In the genomic region with DNA sequence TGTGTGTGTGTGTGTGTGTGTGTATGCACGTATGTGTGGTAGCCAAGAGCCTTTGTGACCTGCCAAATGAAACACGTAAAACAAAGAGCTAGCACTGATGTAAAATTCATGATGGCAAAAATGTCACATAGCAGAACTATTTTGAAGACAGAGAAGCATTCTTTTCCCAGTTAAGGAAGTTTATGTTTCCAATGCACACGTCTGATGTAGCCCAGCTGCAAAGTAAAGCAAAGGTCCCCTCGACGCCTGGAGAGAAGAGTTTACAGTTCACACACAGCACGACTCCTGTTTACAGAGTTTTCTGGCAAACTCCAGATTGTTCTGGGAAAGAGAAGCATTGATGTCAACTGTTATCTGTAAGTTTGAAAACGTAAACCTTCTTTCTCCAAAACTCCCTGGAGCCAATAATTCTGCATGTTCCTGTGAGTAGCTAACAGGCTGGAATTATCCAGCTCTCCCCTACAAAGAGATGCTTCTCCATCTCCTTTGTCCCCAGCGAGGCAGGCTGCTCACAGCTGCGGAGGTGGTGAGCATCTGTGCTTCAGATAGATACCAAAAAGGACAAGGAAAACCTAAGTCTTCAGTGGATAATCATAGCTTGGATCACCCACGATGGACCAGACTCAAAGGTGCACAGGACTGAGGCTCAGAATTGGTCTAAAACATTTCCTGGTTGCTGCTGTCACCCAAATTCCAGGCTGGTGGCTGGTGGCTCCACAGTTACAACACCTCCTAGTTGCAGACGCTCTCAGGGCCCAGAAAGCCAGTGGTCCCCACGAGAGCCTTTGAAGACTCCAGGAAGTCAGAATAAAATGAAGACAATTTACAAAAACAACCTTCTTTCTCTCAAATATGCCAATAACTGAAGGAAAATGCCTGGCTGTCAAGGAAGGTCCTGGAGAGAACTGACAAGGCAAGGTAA, we compare ENCODE assay signal across 17 cellular contexts.
A peak's percentile ranks its signal among the peaks of the same experiment; 100 is the strongest.
DNase-seq lines count a peak whose midpoint lies in the region; ATAC-seq and TF ChIP-seq lines count a peak whose summit lies in the region.
"Had no signal": no experiment of that assay in that cellular context is flagged by ENCODE, and none has a peak within 500 bp of the region (broad histone marks: within the 10 kb centered on the region; RNA-seq: fewer than 3 reads in every experiment).

No MANE protein-coding gene starts in this region.

- no peaks in the 10 kb centered on the region for H3K27me3 Mint-ChIP-seq in activated CD4-positive, alpha-beta T cell treated with anti-CD3 and anti-CD28 coated beads for 36 hours
- H3K27me3 Mint-ChIP-seq: activated CD8-positive, alpha-beta memory T cell treated with anti-CD3 and anti-CD28 coated beads, Interleukin-2, amount 10 ng/mL, durations not matched to agents 7 days and 5 days; CD4-positive, CD25-positive, alpha-beta regulatory T cell had no signal

- no peak for ATAC-seq in activated CD4-positive, alpha-beta T cell treated with anti-CD3 and anti-CD28 coated beads for 36 hours
- ATAC-seq in GM18861 (IDR thresholded peaks at IDR 0.05; ENCODE audit: unreplicated experiment), result no peak
- ATAC-seq: activated CD8-positive, alpha-beta memory T cell treated with anti-CD3 and anti-CD28 coated beads, Interleukin-2, amount 10 ng/mL, durations not matched to agents 7 days and 5 days had no signal

- TF ChIP-seq POLR2A in transverse colon (IDR thresholded peaks at IDR 0.05), result no peak

- 32 to 39% methylated on average over 5 to 12 of the region's 12 CpGs for WGBS in transverse colon (ENCODE audit: low coverage in 1 of 2), 2 donors

- H3K36me3 Mint-ChIP-seq in activated CD4-positive, alpha-beta T cell treated with anti-CD3 and anti-CD28 coated beads for 36 hours (ENCODE audit: low read depth), result no peaks in the 10 kb centered on the region
- H3K36me3 Mint-ChIP-seq: activated CD8-positive, alpha-beta memory T cell treated with anti-CD3 and anti-CD28 coated beads, Interleukin-2, amount 10 ng/mL, durations not matched to agents 7 days and 5 days had no signal

- peak; percentile 66 for DNase-seq in astrocyte of the cerebellum (ENCODE audit: low read depth)
- peak; percentile 95 for DNase-seq in fibroblast of the aortic adventitia (ENCODE audit: low read depth)
- DNase-seq in transverse colon, result no peak
- no peak for DNase-seq in activated CD4-positive, alpha-beta T cell treated with anti-CD3 and anti-CD28 coated beads for 36 hours
- no peak for DNase-seq in NCI-H510A treated with DMSO at 0.1 percent for 48 hours (lab: John Stamatoyannopoulos, UW)
- no peak for DNase-seq in stimulated activated CD4-positive, alpha-beta T cell treated with anti-CD3 and anti-CD28 coated beads, Interleukin-2, amount 100 ng/mL, for 48 hours
- DNase-seq: activated CD8-positive, alpha-beta memory T cell treated with anti-CD3 and anti-CD28 coated beads, Interleukin-2, amount 10 ng/mL, durations not matched to agents 7 days and 5 days; activated naive CD4-positive, alpha-beta T cell treated with anti-CD3 and anti-CD28 coated beads, Interleukin-2, amount 50 U/mL, for 16 hours; CD4-positive, CD25-positive, alpha-beta regulatory T cell; EL; Karpas-422; NCI-H774; stimulated activated CD4-positive, alpha-beta T cell treated with anti-CD3 and anti-CD28 coated beads, Interleukin-2, amount 100 ng/mL, for 24 hours had no signal

- H3K9me3 Mint-ChIP-seq in activated CD4-positive, alpha-beta T cell treated with anti-CD3 and anti-CD28 coated beads for 36 hours (ENCODE audit: low read depth), result no peaks in the 10 kb centered on the region
- H3K9me3 Mint-ChIP-seq: CD4-positive, CD25-positive, alpha-beta regulatory T cell; dendritic cell treated with granulocyte-macrophage colony-stimulating factor and Interleukin-4, amounts not matched to agents 40 ng/mL and 50 ng/mL, for 4 days had no signal

- no peak overlapping the region for H3K4me3 Mint-ChIP-seq in activated CD4-positive, alpha-beta T cell treated with anti-CD3 and anti-CD28 coated beads for 36 hours
- H3K4me3 Mint-ChIP-seq: activated CD8-positive, alpha-beta memory T cell treated with anti-CD3 and anti-CD28 coated beads, Interleukin-2, amount 10 ng/mL, durations not matched to agents 7 days and 5 days; CD4-positive, CD25-positive, alpha-beta regulatory T cell; dendritic cell treated with granulocyte-macrophage colony-stimulating factor and Interleukin-4, amounts not matched to agents 40 ng/mL and 50 ng/mL, for 4 days had no signal

- H3K4me1 ChIP-seq in muscle layer of colon (ENCODE audit: insufficient read depth, low read length) (peaks cover 83% of the 10 kb centered on the region), transverse colon (peaks cover 8 to 48% (median 18%) of the 10 kb centered on the region in 4 donors)
- H3K4me1 ChIP-seq: parathyroid adenoma had no signal

- in situ Hi-C loops in astrocyte of the cerebellum (cut with HindIII; ENCODE audit: low sequenced_read_pairs) (no loop called here), transverse colon (cut with MboI; ENCODE audit: low pct_ligation_motif_present in 1 of 4, low pct_unique_long_range_greater_than_20kb in 1 of 4, low sequenced_read_pairs in 3 of 4) (no loop called here)

- H3K4me3 ChIP-seq in astrocyte of the cerebellum (ENCODE audit: low read depth, low read length), result no peak overlapping the region
- H3K4me3 ChIP-seq in fibroblast of the aortic adventitia (ENCODE audit: low read depth, low read length), result no peak overlapping the region
- H3K4me3 ChIP-seq in muscle layer of colon (ENCODE audit: low read depth in 1 of 2, low read length in 2 of 2), result no peak overlapping the region
- H3K4me3 ChIP-seq in transverse colon, result no peak overlapping the region

- intact Hi-C loops in transverse colon (cut with DNase I; ENCODE audit: low total_unique reads), result no loop called here
- intact Hi-C loops in activated CD4-positive, alpha-beta T cell treated with anti-CD3 and anti-CD28 coated beads for 36 hours (cut with DNase I, micrococcal nuclease), result no loop called here

- CTCF ChIA-PET in activated CD4-positive, alpha-beta T cell treated with anti-CD3 and anti-CD28 coated beads for 36 hours (lab: Charles Lee), result no interaction called here

- H3K27ac Mint-ChIP-seq in activated CD4-positive, alpha-beta T cell treated with anti-CD3 and anti-CD28 coated beads for 36 hours, result no peak overlapping the region
- H3K27ac Mint-ChIP-seq: activated CD8-positive, alpha-beta memory T cell treated with anti-CD3 and anti-CD28 coated beads, Interleukin-2, amount 10 ng/mL, durations not matched to agents 7 days and 5 days; CD4-positive, CD25-positive, alpha-beta regulatory T cell; dendritic cell treated with granulocyte-macrophage colony-stimulating factor and Interleukin-4, amounts not matched to agents 40 ng/mL and 50 ng/mL, for 4 days had no signal

- TF ChIP-seq CTCF in astrocyte of the cerebellum (IDR thresholded peaks at IDR 0.05; ENCODE audit: low read depth, low read length, missing control alignments) (no peak), fibroblast of the aortic adventitia (IDR thresholded peaks at IDR 0.05; ENCODE audit: insufficient read depth, low read length) (no peak), transverse colon (IDR thresholded peaks at IDR 0.05) (no peak)

- no peaks in the 10 kb centered on the region for H3K4me1 Mint-ChIP-seq in activated CD4-positive, alpha-beta T cell treated with anti-CD3 and anti-CD28 coated beads for 36 hours
- H3K4me1 Mint-ChIP-seq: activated CD8-positive, alpha-beta memory T cell treated with anti-CD3 and anti-CD28 coated beads, Interleukin-2, amount 10 ng/mL, durations not matched to agents 7 days and 5 days; CD4-positive, CD25-positive, alpha-beta regulatory T cell had no signal

- H3K27me3 ChIP-seq in muscle layer of colon (ENCODE audit: control insufficient read depth in 1 of 2, insufficient read depth in 2 of 2, low read length in 2 of 2), result no peaks in the 10 kb centered on the region
- no peaks in the 10 kb centered on the region for H3K27me3 ChIP-seq in transverse colon

- H3K9me3 ChIP-seq in muscle layer of colon (ENCODE audit: low read length), result no peaks in the 10 kb centered on the region
- no peaks in the 10 kb centered on the region for H3K9me3 ChIP-seq in transverse colon

- POLR2A ChIA-PET in activated CD4-positive, alpha-beta T cell treated with anti-CD3 and anti-CD28 coated beads for 36 hours (lab: Charles Lee), result no interaction called here

- H3K36me3 ChIP-seq in muscle layer of colon (ENCODE audit: insufficient read depth, low read length) (peaks cover 56% of the 10 kb centered on the region), transverse colon (no peaks in the 10 kb centered on the region)

- peak overlapping the region; percentile 95 for H3K27ac ChIP-seq in muscle layer of colon (ENCODE audit: low read depth, low read length)
- H3K27ac ChIP-seq in transverse colon, result peak overlapping the region; percentile 68 to 92 (median 86)
- H3K27ac ChIP-seq: parathyroid adenoma had no signal

- no peak overlapping the region for H3K9ac ChIP-seq in muscle layer of colon (ENCODE audit: low read length)
- H3K9ac ChIP-seq: parathyroid adenoma had no signal

- TF ChIP-seq EP300 in transverse colon (IDR thresholded peaks at IDR 0.05; ENCODE audit: low read depth), result no peak

Comparison
In these comparisons a context has a peak if more than half of its experiments do, and no peak if none do; other contexts are left out.
1. DNase-seq: peak in astrocyte of the cerebellum (single experiment) and fibroblast of the aortic adventitia (single experiment); none in transverse colon (single experiment), activated CD4-positive, alpha-beta T cell treated with anti-CD3 and anti-CD28 coated beads for 36 hours (single experiment), NCI-H510A treated with DMSO at 0.1 percent for 48 hours (single experiment) and stimulated activated CD4-positive, alpha-beta T cell treated with anti-CD3 and anti-CD28 coated beads, Interleukin-2, amount 100 ng/mL, for 48 hours (0 of 2).